Comparison of ENCODE assay signal across 11 cellular contexts in genomic region chr5:66174338-66174737, GRCh38. TPM values are rescaled to one million over a fixed set of nuclear protein-coding genes. Genes with fewer than 3 reads are reported as not detected.
DNase-seq lines count a peak whose midpoint lies in the region; FAIRE-seq and TF ChIP-seq lines count a peak whose summit lies in the region.
"Had no signal": no experiment of that assay in that cellular context is flagged by ENCODE, and none has a peak within 500 bp of the region (broad histone marks: within the 10 kb centered on the region; RNA-seq: fewer than 3 reads in every experiment).

No MANE protein-coding gene starts in this region.

- TF ChIP-seq POLR2A in endothelial cell of umbilical vein (IDR thresholded peaks at IDR 0.05; ENCODE audit: low read depth, low read length): no peak
- no peak for TF ChIP-seq POLR2A in prostate gland (IDR thresholded peaks at IDR 0.05)

- no peak overlapping the region for H2AFZ ChIP-seq in endothelial cell of umbilical vein (ENCODE audit: low read depth, low read length)

- H3K9me3 Mint-ChIP-seq in CD4-positive, alpha-beta memory T cell: no peaks in the 10 kb centered on the region

- intact Hi-C loops in endothelial cell of umbilical vein (cut with micrococcal nuclease): loop anchor here (5.0 kb wide), 2 partner anchors 432 to 583 kb away; no protein-coding TSS in a partner anchor
- intact Hi-C loops in prostate gland (cut with DNase I): loop anchor here (5.0 to 10.0 kb wide), 3 partner anchors 48 to 590 kb away; no protein-coding TSS in a partner anchor
- intact Hi-C loops in CD4-positive, alpha-beta memory T cell (cut with micrococcal nuclease): no loop called here

- H3K4me2 ChIP-seq in endothelial cell of umbilical vein (ENCODE audit: insufficient read depth, low read length): no peak overlapping the region

- no peaks in the 10 kb centered on the region for H3K4me1 ChIP-seq in endothelial cell of umbilical vein (ENCODE audit: control insufficient read depth, extremely low read depth, insufficient read depth, low read length)
- no peaks in the 10 kb centered on the region for H3K4me1 ChIP-seq in prostate gland (replicated peaks)
- peaks cover 14% of the 10 kb centered on the region for H3K4me1 ChIP-seq in CD4-positive, alpha-beta memory T cell (ENCODE audit: insufficient read depth, low read length)
- H3K4me1 ChIP-seq: esophagus muscularis mucosa had no signal

- no TSS peak for BruUV-seq in endothelial cell of umbilical vein (replicated peaks; lab: Mats Ljungman, UMichigan)

- H3K27me3 ChIP-seq in endothelial cell of umbilical vein (ENCODE audit: control insufficient read depth in 2 of 2, insufficient read depth in 2 of 2, low read length in 2 of 2) (no peaks in the 10 kb centered on the region), prostate gland (replicated peaks; ENCODE audit: insufficient read depth) (no peaks in the 10 kb centered on the region)
- no peaks in the 10 kb centered on the region for H3K27me3 ChIP-seq in CD4-positive, alpha-beta memory T cell (ENCODE audit: insufficient read depth, low read length)
- H3K27me3 ChIP-seq: esophagus muscularis mucosa had no signal

- H3K27ac Mint-ChIP-seq in CD4-positive, alpha-beta memory T cell: peak overlapping the region in 1 of 7 donors; percentile 64

- peaks cover 0 to 23% of the 10 kb centered on the region in 2 experiments for H3K36me3 ChIP-seq in endothelial cell of umbilical vein (ENCODE audit: control insufficient read depth in 2 of 2, extremely low read depth in 1 of 2, insufficient read depth in 2 of 2, low read length in 2 of 2)
- no peaks in the 10 kb centered on the region for H3K36me3 ChIP-seq in prostate gland
- H3K36me3 ChIP-seq in CD4-positive, alpha-beta memory T cell (ENCODE audit: insufficient read depth, low read length): peaks cover 34% of the 10 kb centered on the region

- no peaks in the 10 kb centered on the region for H3K9me3 ChIP-seq in endothelial cell of umbilical vein (replicated peaks; ENCODE audit: control insufficient read depth, insufficient read depth, low read length)
- H3K9me3 ChIP-seq in prostate gland: no peaks in the 10 kb centered on the region
- no peaks in the 10 kb centered on the region for H3K9me3 ChIP-seq in CD4-positive, alpha-beta memory T cell (ENCODE audit: control insufficient read depth in 1 of 2, low read length in 2 of 2)
- H3K9me3 ChIP-seq: esophagus muscularis mucosa had no signal

- POLR2A ChIA-PET in endothelial cell of umbilical vein (lab: Charles Lee): no interaction called here
- POLR2A ChIA-PET in CD4-positive, alpha-beta memory T cell (lab: Charles Lee; ENCODE audit: partially characterized antibody): no interaction called here

- H3K27ac ChIP-seq in endothelial cell of umbilical vein (ENCODE audit: insufficient read depth, low read depth, low read length) (no peak overlapping the region), prostate gland (no peak overlapping the region)
- H3K27ac ChIP-seq in CD4-positive, alpha-beta memory T cell (ENCODE audit: low read depth, low read length): no peak overlapping the region
- H3K27ac ChIP-seq: esophagus muscularis mucosa, skin epidermis had no signal

- H3K4me1 Mint-ChIP-seq in CD4-positive, alpha-beta memory T cell: peaks cover 18 to 26% (median 20%) of the 10 kb centered on the region in 4 donors

- no peaks in the 10 kb centered on the region for H3K27me3 Mint-ChIP-seq in CD4-positive, alpha-beta memory T cell

- peaks cover 16% of the 10 kb centered on the region for H3K79me2 ChIP-seq in endothelial cell of umbilical vein (ENCODE audit: control insufficient read depth, insufficient read depth, low read length)

- WGBS in prostate gland: 38% methylated on average over 3 of the region's 3 CpGs

- dilution Hi-C loops in endothelial cell of umbilical vein (cut with MboI; ENCODE audit: extremely low pct_ligation_motif_present, low sequenced_read_pairs): no loop called here

- peaks cover 59 to 64% of the 10 kb centered on the region in 2 donors for H3K36me3 Mint-ChIP-seq in CD4-positive, alpha-beta memory T cell

- H3K9ac ChIP-seq in endothelial cell of umbilical vein (replicated peaks; ENCODE audit: extremely low read depth, insufficient read depth, low read length): no peak overlapping the region

- no peak overlapping the region for H3K4me3 Mint-ChIP-seq in CD4-positive, alpha-beta memory T cell

- H4K20me1 ChIP-seq in endothelial cell of umbilical vein (replicated peaks; ENCODE audit: control insufficient read depth, extremely low read depth, insufficient read depth, low read length): peaks cover 2% of the 10 kb centered on the region

- H3K4me3 ChIP-seq in endothelial cell of umbilical vein (replicated peaks in 1 of 3; ENCODE audit: insufficient read depth in 1 of 3, low read depth in 1 of 3, low read length in 3 of 3): no peak overlapping the region
- H3K4me3 ChIP-seq in prostate gland: no peak overlapping the region
- no peak overlapping the region for H3K4me3 ChIP-seq in CD4-positive, alpha-beta memory T cell (ENCODE audit: low read length in 2 of 2)
- H3K4me3 ChIP-seq: esophagus muscularis mucosa, skin epidermis had no signal

- TF ChIP-seq CTCF in endothelial cell of umbilical vein (IDR thresholded peaks at IDR 0.05; ENCODE audit: extremely low read depth in 1 of 2, insufficient read depth in 1 of 2, low read depth in 1 of 2, low read length in 2 of 2): peak; percentile 7 to 21
- peak in 3 of 4 experiments; percentile 27 to 49 (median 41) for TF ChIP-seq CTCF in prostate gland (IDR thresholded peaks at IDR 0.05)

- DNase-seq in NCI-H1694 treated with DMSO at 0.1 percent for 48 hours (lab: John Stamatoyannopoulos, UW) (peak; percentile 1), NCI-H1694 (lab: John Stamatoyannopoulos, UW) (no peak), NCI-H69 (lab: John Stamatoyannopoulos, UW) (peak; percentile 28), endothelial cell of umbilical vein (ENCODE audit: low read depth, low spot score) (peak; percentile 48), prostate gland (ENCODE audit: low spot score) (no peak), NCI-H1105 (lab: John Stamatoyannopoulos, UW) (no peak), LoVo (ENCODE audit: low spot score) (no peak)
- no peak for DNase-seq in CD4-positive, alpha-beta memory T cell
- DNase-seq: NCI-H1092 treated with DMSO at 0.1 percent for 48 hours had no signal

- H3K9me1 ChIP-seq in endothelial cell of umbilical vein (replicated peaks; ENCODE audit: control insufficient read depth, extremely low read depth, insufficient read depth, low read length): no peaks in the 10 kb centered on the region

- CTCF ChIA-PET in endothelial cell of umbilical vein (lab: Charles Lee): interaction anchor here (0.5 to 1.9 kb wide), 12 partner anchors 8 to 583 kb away, joined by 3 to 14 read pairs (median 4); no protein-coding TSS in a partner anchor
- CTCF ChIA-PET in CD4-positive, alpha-beta memory T cell (lab: Charles Lee; ENCODE audit: partially characterized antibody): interaction anchor here (1.5 kb wide), 1 partner anchor 9 kb away, joined by 3 read pairs; no protein-coding TSS in a partner anchor

- FAIRE-seq in endothelial cell of umbilical vein (lab: Jason Lieb, UNC): no peak

TF ChIP-seq in endothelial cell of umbilical vein, 7 proteins besides CTCF, POLR2A, EP300 and RAD21:
- TF ChIP-seq POLR2AphosphoS5 (IDR thresholded peaks at IDR 0.05; ENCODE audit: insufficient read depth, low read depth, low read length): no peak
- no peak for TF ChIP-seq GATA2 (IDR thresholded peaks at IDR 0.05; ENCODE audit: insufficient read depth, insufficient read length, low read depth, low read length)
- TF ChIP-seq FOS (IDR thresholded peaks at IDR 0.05; ENCODE audit: borderline replicate concordance, insufficient read depth, low read length): no peak
- TF ChIP-seq MAX (IDR thresholded peaks at IDR 0.05; ENCODE audit: insufficient read depth, insufficient read length): no peak
- no peak for TF ChIP-seq JUN (IDR thresholded peaks at IDR 0.05; ENCODE audit: borderline replicate concordance, insufficient read depth, insufficient read length, low read depth)
- TF ChIP-seq MYC (IDR thresholded peaks at IDR 0.05; ENCODE audit: low read depth, low read length): no peak
- no peak for TF ChIP-seq EZH2 (IDR thresholded peaks at IDR 0.05; ENCODE audit: borderline replicate concordance, low read depth, low read length, severe bottlenecking)

RNA-seq across cellular contexts. Expression of gene SREK1, which starts 30.2 kb away (rescaled TPM):
- total RNA-seq in endothelial cell of umbilical vein: 72.9 and 78.6 TPM in 2 replicates
- 22.0 and 27.4 TPM in 2 replicates for polyA plus RNA-seq in endothelial cell of umbilical vein
- 9.4 and 12.4 TPM in 2 replicates for polyA plus RNA-seq in endothelial cell of umbilical vein (2011; cell fraction: cytosol; rRNA removed)
- polyA plus RNA-seq in endothelial cell of umbilical vein (2011; cell fraction: nucleus; rRNA removed): 179 and 219 TPM in 2 replicates
- polyA plus RNA-seq in endothelial cell of umbilical vein (2012): 39.9 and 41.5 TPM in 2 replicates
- 121 and 148 TPM in 2 replicates for polyA minus RNA-seq in endothelial cell of umbilical vein
- polyA minus RNA-seq in endothelial cell of umbilical vein (2011; cell fraction: cytosol; rRNA and poly(A)+ RNA removed): 17.8 TPM
- 397 and 441 TPM in 2 replicates for polyA minus RNA-seq in endothelial cell of umbilical vein (2011; cell fraction: nucleus; rRNA and poly(A)+ RNA removed)
- total RNA-seq in prostate gland: 10 to 100 TPM; 65.2 to 67.5 TPM
- total RNA-seq in CD4-positive, alpha-beta memory T cell: 10 to 100 TPM; 71.0 to 73.7 TPM
- polyA plus RNA-seq in CD4-positive, alpha-beta memory T cell: 10 to 100 TPM; 14.3 to 26.0 TPM

Comparison
In these comparisons a context has a peak if more than half of its experiments do, and no peak if none do; other contexts are left out.
1. DNase-seq: peak in NCI-H1694 treated with DMSO at 0.1 percent for 48 hours (single experiment), NCI-H69 (single experiment) and endothelial cell of umbilical vein (single experiment); none in NCI-H1694 (single experiment), prostate gland (single experiment), NCI-H1105 (single experiment), LoVo (single experiment) and CD4-positive, alpha-beta memory T cell (0 of 5).